9 cellular contexts compared by ENCODE assay signal in genomic region chr10:109912335-109913282, GRCh38. TPM values are rescaled to one million over a fixed set of nuclear protein-coding genes. Genes with fewer than 3 reads are reported as not detected.
DNase-seq lines count a peak whose midpoint lies in the region; ATAC-seq and TF ChIP-seq lines count a peak whose summit lies in the region.
"Had no signal": no experiment of that assay in that cellular context is flagged by ENCODE, and none has a peak within 500 bp of the region (broad histone marks: within the 10 kb centered on the region; RNA-seq: fewer than 3 reads in every experiment).

No MANE protein-coding gene starts in this region.

- H3K27ac ChIP-seq in upper lobe of left lung (no peak overlapping the region), GM23338 (ENCODE audit: low read depth) (no peak overlapping the region)

- H3K27me3 ChIP-seq in upper lobe of left lung (no peaks in the 10 kb centered on the region), GM23338 (ENCODE audit: insufficient read depth) (no peaks in the 10 kb centered on the region)

- no peak for TF ChIP-seq POLR2A in upper lobe of left lung (IDR thresholded peaks at IDR 0.05)

- H3K4me1 ChIP-seq in upper lobe of left lung (peaks cover 0 to 11% (median 8%) of the 10 kb centered on the region in 4 donors), GM23338 (ENCODE audit: insufficient read depth) (peaks cover 10% of the 10 kb centered on the region; the same call in 1 of the 2 replicates)

- H3K79me2 ChIP-seq in GM23338 (replicated peaks; ENCODE audit: insufficient read depth), result peaks cover 27% of the 10 kb centered on the region

- TF ChIP-seq CTCF in epithelial cell of esophagus (IDR thresholded peaks at IDR 0.05; ENCODE audit: insufficient read depth, low read depth, low read length, missing control alignments), result no peak
- no peak for TF ChIP-seq CTCF in upper lobe of left lung (IDR thresholded peaks at IDR 0.05)
- TF ChIP-seq CTCF in GM23338 (conservative IDR thresholded peaks at IDR 0.05; ENCODE audit: low read depth in 2 of 2), result no peak

- no peaks in the 10 kb centered on the region for H3K9me2 ChIP-seq in GM23338 (ENCODE audit: insufficient read depth)

- H3K36me3 ChIP-seq in upper lobe of left lung, result peaks cover 0 to 25% (median 4%) of the 10 kb centered on the region in 4 donors
- H3K36me3 ChIP-seq in GM23338 (ENCODE audit: insufficient read depth), result no peaks in the 10 kb centered on the region

- no peak overlapping the region for H3K4me2 ChIP-seq in GM23338

- DNase-seq in MV-4-11 (lab: John Stamatoyannopoulos, UW) (peak; percentile 69), epithelial cell of esophagus (ENCODE audit: low read depth) (peak; percentile 91), upper lobe of left lung (no peak), superior temporal gyrus (ENCODE audit: extremely low spot score) (no peak), GM23338 (ENCODE audit: low spot score) (no peak)
- DNase-seq in activated effector memory CD4-positive, alpha-beta T cell treated with Interleukin-2 at 50 U/mL for 16 hours, result no peak
- DNase-seq: left cardiac atrium had no signal

- H3K9me3 Mint-ChIP-seq in GM23338, result no peaks in the 10 kb centered on the region

- H3K4me3 Mint-ChIP-seq in GM23338, result no peak overlapping the region

- H3K4me1 Mint-ChIP-seq in GM23338, result peaks cover 21% of the 10 kb centered on the region

- no peak overlapping the region for H3K4me3 ChIP-seq in epithelial cell of esophagus (ENCODE audit: low read length)
- H3K4me3 ChIP-seq in upper lobe of left lung, result no peak overlapping the region
- H3K4me3 ChIP-seq in GM23338, result no peak overlapping the region

- no peak overlapping the region for H3K27ac Mint-ChIP-seq in GM23338

- H4K20me1 ChIP-seq in GM23338 (replicated peaks; ENCODE audit: insufficient read depth), result no peaks in the 10 kb centered on the region; the same call in 1 of the 2 replicates

- H3F3A ChIP-seq in GM23338 (replicated peaks; ENCODE audit: low read depth), result no peaks in the 10 kb centered on the region

- no peaks in the 10 kb centered on the region for H3K9me3 ChIP-seq in upper lobe of left lung

- ATAC-seq in GM18858 (IDR thresholded peaks at IDR 0.05; ENCODE audit: unreplicated experiment), result peak; percentile 71
- peak; percentile 85 for ATAC-seq in HG02588 (IDR thresholded peaks at IDR 0.05; ENCODE audit: unreplicated experiment)
- no peak for ATAC-seq in upper lobe of left lung (ENCODE audit: low FRiP score in 2 of 2)
- no peak for ATAC-seq in GM23338

- H3K36me3 Mint-ChIP-seq in GM23338 (ENCODE audit: low read depth), result peaks cover 6% of the 10 kb centered on the region; the same call in 2 of the 3 replicates

- WGBS in upper lobe of left lung, 2 donors, result 85% methylated on average over 2 of the region's 2 CpGs

- H2AFZ ChIP-seq in GM23338, result no peak overlapping the region

- TF ChIP-seq EP300 in upper lobe of left lung (IDR thresholded peaks at IDR 0.05), result no peak

- H3K27me3 Mint-ChIP-seq in GM23338 (ENCODE audit: insufficient read depth, low read depth, poor library complexity), result peaks cover 2% of the 10 kb centered on the region

TF ChIP-seq in GM23338, 12 proteins besides CTCF, POLR2A, EP300 and RAD21 (continues in another document):
- no peak for TF ChIP-seq ZNF114 (CRISPR knock-in tag; IDR thresholded peaks at IDR 0.05)
- TF ChIP-seq EZH2phosphoT487 (IDR thresholded peaks at IDR 0.05; ENCODE audit: unreplicated experiment), result no peak
- TF ChIP-seq REST (IDR thresholded peaks at IDR 0.05; ENCODE audit: unreplicated experiment), result no peak
- no peak for TF ChIP-seq EZH2 (IDR thresholded peaks at IDR 0.05; ENCODE audit: low read depth, unreplicated experiment)
- TF ChIP-seq ETS1 (IDR thresholded peaks at IDR 0.05), result no peak
- TF ChIP-seq CREB1 (CRISPR knock-in tag; IDR thresholded peaks at IDR 0.05; ENCODE audit: low read depth), result no peak
- TF ChIP-seq NANOG (IDR thresholded peaks at IDR 0.05; ENCODE audit: borderline replicate concordance), result no peak
- no peak for TF ChIP-seq ZNF331 (CRISPR knock-in tag; IDR thresholded peaks at IDR 0.05; ENCODE audit: low read depth)
- TF ChIP-seq STAT1 (IDR thresholded peaks at IDR 0.05; ENCODE audit: unreplicated experiment), result no peak
- TF ChIP-seq POLR2AphosphoS5 (IDR thresholded peaks at IDR 0.05; ENCODE audit: low read depth), result no peak
- no peak for TF ChIP-seq JUNB (IDR thresholded peaks at IDR 0.05; ENCODE audit: unreplicated experiment)

RNA-seq across cellular contexts. Expression of gene XPNPEP1, which starts 10.7 kb away (rescaled TPM):
- 100 to 1,000 TPM in 2 of 6 donors, 10 to 100 TPM in 4; 40.6 to 132 (median 57.8) TPM for total RNA-seq in upper lobe of left lung
- total RNA-seq in GM23338 (2014; rRNA removed; shearing (Covaris generic)), result 55.8 and 60.5 TPM in 2 replicates
- polyA plus RNA-seq in GM23338 (2016; fragmentation: Nextera tagmentation; extraction: Ambion mirVana), result 16.4 and 17.5 TPM in 2 replicates

Comparison
In these comparisons a context has a peak if more than half of its experiments do, and no peak if none do; other contexts are left out.
1. ATAC-seq: peak in GM18858 (single experiment) and HG02588 (single experiment); none in upper lobe of left lung (0 of 2) and GM23338 (single experiment).
2. DNase-seq: peak in MV-4-11 (single experiment) and epithelial cell of esophagus (single experiment); none in upper lobe of left lung (0 of 2), superior temporal gyrus (single experiment), GM23338 (single experiment) and activated effector memory CD4-positive, alpha-beta T cell treated with Interleukin-2 at 50 U/mL for 16 hours (single experiment).